Comparison of ENCODE assay signal across 7 cellular contexts in genomic region chr7:75419210-75419609, GRCh38. TPM values are rescaled to one million over a fixed set of nuclear protein-coding genes. Genes with fewer than 3 reads are reported as not detected.
DNase-seq lines count a peak whose midpoint lies in the region; ATAC-seq and TF ChIP-seq lines count a peak whose summit lies in the region.
"Not testable (repeated sequence)": the region's sequence is repeated elsewhere in the genome, so short reads cannot be mapped to it uniquely, and the experiment has no call there.

No MANE protein-coding gene starts in this region.

- H3K23me2 ChIP-seq in H9 (ENCODE audit: insufficient read length, low read depth, low read length, poor library complexity, severe bottlenecking): not testable (repeated sequence)

- not testable (repeated sequence) for H2BK15ac ChIP-seq in H9 (ENCODE audit: low read depth, low read length)

- not testable (repeated sequence) for H2BK12ac ChIP-seq in H9 (ENCODE audit: insufficient read length, low read depth, low read length)

- not testable (repeated sequence) for H2BK5ac ChIP-seq in H9 (ENCODE audit: insufficient read length, low read length)

- not testable (repeated sequence) for H2BK20ac ChIP-seq in H9 (ENCODE audit: low read depth, low read length, poor library complexity, severe bottlenecking)

- not testable (repeated sequence) for H3K4ac ChIP-seq in H9 (ENCODE audit: low read depth, low read length)

- H3K36me3 ChIP-seq in RWPE2 (ENCODE audit: low read depth): not testable (repeated sequence)
- H3K36me3 ChIP-seq in lung (ENCODE audit: control insufficient read depth in 2 of 2, insufficient read depth in 2 of 2, low read length in 2 of 2): peaks cover 4 to 33% of the 10 kb centered on the region in 2 donors

- H3K9me3 Mint-ChIP-seq in H9; chondrocyte (ENCODE audit: low read depth); stimulated activated effector memory CD8-positive, alpha-beta T cell treated with anti-CD3 and anti-CD28 coated beads, Interleukin-12 subunit alpha, Interleukin-12 subunit beta, amount 100 ng/mL, for 72 hours: not testable (repeated sequence)

- not testable (repeated sequence) for H3K79me1 ChIP-seq in H9 (ENCODE audit: insufficient read depth, low read depth, low read length, poor library complexity, severe bottlenecking)

- ATAC-seq in RWPE2 (ENCODE audit: low read depth) (0 out of 3 replicates have a peak, but pooled peaks have one; percentile 3), left ventricle myocardium superior (peak; percentile 3)
- ATAC-seq in lung (ENCODE audit: insufficient read depth, low FRiP score): not testable (repeated sequence)
- peak; percentile 6 for ATAC-seq in stimulated activated effector memory CD8-positive, alpha-beta T cell treated with anti-CD3 and anti-CD28 coated beads, Interleukin-12 subunit alpha, Interleukin-12 subunit beta, amount 100 ng/mL, for 72 hours

- WGBS in H9 (ENCODE audit: extremely low coverage, insufficient read length, low lambda C conversion rate): no CpG with 5 or more reads among the region's 13 CpGs
- 92 to 97% methylated on average over 11 to 12 of the region's 13 CpGs for WGBS in lung, 2 donors

- H4K91ac ChIP-seq in H9 (ENCODE audit: insufficient read length, low read depth, low read length): not testable (repeated sequence)

- H4K8ac ChIP-seq in H9 (replicated peaks; ENCODE audit: insufficient read length, low read depth, low read length): not testable (repeated sequence)

- intact Hi-C loops in left ventricle myocardium superior (cut with micrococcal nuclease): not testable (repeated sequence)

- not testable (repeated sequence) for H3K9me3 ChIP-seq in H9 (ENCODE audit: control insufficient read depth, low read depth, low read length); RWPE2 (ENCODE audit: severe bottlenecking); lung (ENCODE audit: control insufficient read depth in 2 of 2, insufficient read depth in 1 of 2, low read length in 1 of 2)

- not testable (repeated sequence) for H3K14ac ChIP-seq in H9 (ENCODE audit: insufficient read depth, low read length)

- H3K18ac ChIP-seq in H9 (ENCODE audit: insufficient read length, low read depth, low read length): not testable (repeated sequence)

- H4K20me1 ChIP-seq in H9 (ENCODE audit: control insufficient read depth, insufficient read depth, insufficient read length): not testable (repeated sequence)

- H3K23ac ChIP-seq in H9 (ENCODE audit: insufficient read length, low read depth, low read length): not testable (repeated sequence)

- not testable (repeated sequence) for H3K79me2 ChIP-seq in H9 (ENCODE audit: insufficient read depth, low read length)

- H4K5ac ChIP-seq in H9 (ENCODE audit: insufficient read length, low read depth, low read length): not testable (repeated sequence)

- H3K56ac ChIP-seq in H9 (ENCODE audit: insufficient read length, low read depth, low read length): not testable (repeated sequence)

- H3K27ac ChIP-seq in H9 (ENCODE audit: insufficient read length, low read depth, low read length); RWPE2 (ENCODE audit: poor library complexity, severe bottlenecking); lung (ENCODE audit: low read depth in 1 of 2, low read length in 1 of 2): not testable (repeated sequence)

- not testable (repeated sequence) for H2AK5ac ChIP-seq in H9 (ENCODE audit: insufficient read length, low read length)

- not testable (repeated sequence) for H2AFZ ChIP-seq in H9 (ENCODE audit: low read length)

- not testable (repeated sequence) for H3K4me1 ChIP-seq in H9 (ENCODE audit: insufficient read depth, low read length); RWPE2 (ENCODE audit: insufficient read depth, poor library complexity, severe bottlenecking); lung (ENCODE audit: control insufficient read depth in 2 of 2, insufficient read depth in 2 of 2, low read length in 2 of 2)

- not testable (repeated sequence) for H3K4me1 Mint-ChIP-seq in H9; chondrocyte (ENCODE audit: low read depth); stimulated activated effector memory CD8-positive, alpha-beta T cell treated with anti-CD3 and anti-CD28 coated beads, Interleukin-12 subunit alpha, Interleukin-12 subunit beta, amount 100 ng/mL, for 72 hours

- not testable (repeated sequence) for TF ChIP-seq CTCF in H9 (conservative IDR thresholded peaks at IDR 0.05); RWPE2 (IDR thresholded peaks at IDR 0.05; ENCODE audit: poor library complexity, severe bottlenecking); chondrocyte (IDR thresholded peaks at IDR 0.05); lung (IDR thresholded peaks at IDR 0.05; ENCODE audit: control extremely low read depth, extremely low read depth)

- peaks cover 11 to 44% (median 41%) of the 10 kb centered on the region in 3 experiments for H3K36me3 Mint-ChIP-seq in H9 (ENCODE audit: insufficient read depth in 1 of 3, low read depth in 3 of 3)
- H3K36me3 Mint-ChIP-seq in chondrocyte (ENCODE audit: low read depth): peaks cover 11% of the 10 kb centered on the region
- peaks cover 76% of the 10 kb centered on the region for H3K36me3 Mint-ChIP-seq in stimulated activated effector memory CD8-positive, alpha-beta T cell treated with anti-CD3 and anti-CD28 coated beads, Interleukin-12 subunit alpha, Interleukin-12 subunit beta, amount 100 ng/mL, for 72 hours

- H3K4me3 Mint-ChIP-seq in H9; chondrocyte (ENCODE audit: unreplicated experiment); stimulated activated effector memory CD8-positive, alpha-beta T cell treated with anti-CD3 and anti-CD28 coated beads, Interleukin-12 subunit alpha, Interleukin-12 subunit beta, amount 100 ng/mL, for 72 hours: not testable (repeated sequence)

- H3K27ac Mint-ChIP-seq in H9 (peak overlapping the region in 1 of 3 experiments; percentile 74; a peak in 1 of 7 replicates), chondrocyte (ENCODE audit: unreplicated experiment) (peak overlapping the region; percentile 22)
- not testable (repeated sequence) for H3K27ac Mint-ChIP-seq in stimulated activated effector memory CD8-positive, alpha-beta T cell treated with anti-CD3 and anti-CD28 coated beads, Interleukin-12 subunit alpha, Interleukin-12 subunit beta, amount 100 ng/mL, for 72 hours

- not testable (repeated sequence) for H3T11ph ChIP-seq in H9 (ENCODE audit: low read length)

- not testable (repeated sequence) for H3K9ac ChIP-seq in H9 (ENCODE audit: extremely low read depth, insufficient read length, low read length)

- not testable (repeated sequence) for H3K27me3 ChIP-seq in H9 (ENCODE audit: insufficient read depth, low read length); RWPE2 (ENCODE audit: insufficient read depth, poor library complexity, severe bottlenecking); lung (ENCODE audit: control insufficient read depth, insufficient read depth)

- not testable (repeated sequence) for H3K27me3 Mint-ChIP-seq in H9 (ENCODE audit: low read depth); chondrocyte (ENCODE audit: low read depth)

- H3K4me2 ChIP-seq in H9 (ENCODE audit: insufficient read depth, insufficient read length, low read length): not testable (repeated sequence)

- DNase-seq in H9 (peak; percentile 26), lung (ENCODE audit: low spot score) (peak; percentile 24)
- not testable (repeated sequence) for DNase-seq in RWPE2 (ENCODE audit: low spot score); chondrocyte (ENCODE audit: low spot score); left ventricle myocardium superior; stimulated activated effector memory CD8-positive, alpha-beta T cell treated with anti-CD3 and anti-CD28 coated beads, Interleukin-12 subunit alpha, Interleukin-12 subunit beta, amount 100 ng/mL, for 72 hours (ENCODE audit: low spot score in 2 of 2)
- DNase-seq in activated CD8-positive, alpha-beta memory T cell treated with anti-CD3 and anti-CD28 coated beads for 24 hours: peak; percentile 55

- H3K4me3 ChIP-seq in RWPE2 (ENCODE audit: severe bottlenecking); lung: not testable (repeated sequence)

- H2BK120ac ChIP-seq in H9 (ENCODE audit: low read depth, low read length, poor library complexity, severe bottlenecking): not testable (repeated sequence)

RNA-seq across cellular contexts. Expression of gene TRIM73, which starts 23.8 kb away (rescaled TPM):
- total RNA-seq in H9 (2021) (2.7 and 2.9 TPM in 2 replicates), chondrocyte (3.1 to 6.6 TPM (median 3.5 TPM) in 3 replicates), left ventricle myocardium superior (1.3 TPM), lung (1 to 10 TPM; 3.4 to 4.9 TPM)
- 1 to 10 TPM; 1.2 to 2.4 TPM for polyA plus RNA-seq in lung
